1 cellular context compared by ENCODE assay signal in genomic region chr14:70926187-70926830, GRCh38.
TF ChIP-seq lines count a peak whose summit lies in the region.

No MANE protein-coding gene starts in this region.

TF ChIP-seq in IMR-90, 13 proteins besides CTCF, POLR2A, EP300 and RAD21:
- no peak for TF ChIP-seq MXI1 (IDR thresholded peaks at IDR 0.05; ENCODE audit: borderline replicate concordance, low read depth, low read length)
- TF ChIP-seq CEBPB (IDR thresholded peaks at IDR 0.05; ENCODE audit: low read depth, low read length), result no peak
- TF ChIP-seq RCOR1 (IDR thresholded peaks at IDR 0.05; ENCODE audit: insufficient replicate concordance, low read length), result no peak
- no peak for TF ChIP-seq BHLHE40 (IDR thresholded peaks at IDR 0.05; ENCODE audit: low read depth, low read length)
- no peak for TF ChIP-seq RFX5 (IDR thresholded peaks at IDR 0.05; ENCODE audit: low read depth, low read length)
- TF ChIP-seq NFE2L2 (IDR thresholded peaks at IDR 0.05; ENCODE audit: low read depth, low read length), result no peak
- TF ChIP-seq FOS (IDR thresholded peaks at IDR 0.05; ENCODE audit: low read depth, low read length), result no peak
- TF ChIP-seq MAZ (IDR thresholded peaks at IDR 0.05; ENCODE audit: borderline replicate concordance, low read depth, low read length), result no peak
- no peak for TF ChIP-seq SMC3 (IDR thresholded peaks at IDR 0.05; ENCODE audit: low read depth, low read length)
- TF ChIP-seq MAFK (IDR thresholded peaks at IDR 0.05; ENCODE audit: low read depth, low read length), result no peak
- TF ChIP-seq ELK1 (IDR thresholded peaks at IDR 0.05; ENCODE audit: borderline replicate concordance, low read depth, low read length), result no peak
- no peak for TF ChIP-seq CHD1 (IDR thresholded peaks at IDR 0.05; ENCODE audit: low read depth, low read length)
- TF ChIP-seq USF2 (IDR thresholded peaks at IDR 0.05; ENCODE audit: low read depth, low read length), result no peak
